18 cellular contexts compared by ENCODE assay signal in the genomic region with DNA sequence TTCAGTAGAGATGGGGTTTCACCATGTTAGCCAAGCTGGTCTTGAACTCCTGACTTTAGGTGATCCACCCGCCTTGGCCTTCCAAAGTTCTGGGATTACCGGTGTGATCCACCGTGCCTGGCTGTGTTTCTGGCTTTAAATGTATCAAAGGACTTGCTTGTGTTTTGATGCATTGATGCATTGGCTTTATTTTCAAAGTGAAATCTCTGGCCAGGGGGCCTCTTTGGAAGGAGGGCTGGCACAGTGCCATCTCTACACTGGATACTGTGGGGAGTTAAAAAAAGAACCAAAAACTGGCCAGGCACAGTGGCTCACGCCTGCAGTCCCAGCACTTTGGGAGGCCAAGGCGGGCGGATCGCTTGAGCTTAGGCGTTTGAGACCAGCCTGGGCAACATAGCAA. TPM values are rescaled to one million over a fixed set of nuclear protein-coding genes. Genes with fewer than 3 reads are reported as not detected.
A peak's percentile ranks its signal among the peaks of the same experiment; 100 is the strongest.
DNase-seq lines count a peak whose midpoint lies in the region; ATAC-seq and TF ChIP-seq lines count a peak whose summit lies in the region.
"Had no signal": no experiment of that assay in that cellular context is flagged by ENCODE, and none has a peak within 500 bp of the region (broad histone marks: within the 10 kb centered on the region; RNA-seq: fewer than 3 reads in every experiment).

No MANE protein-coding gene starts in this region.

- intact Hi-C loops in psoas muscle (cut with DNase I), result no loop called here

- H3K4me1 Mint-ChIP-seq in activated CD8-positive, alpha-beta memory T cell treated with anti-CD3 and anti-CD28 coated beads, Interleukin-2, amount 10 ng/mL, durations not matched to agents 7 days and 5 days, result no peaks in the 10 kb centered on the region

- 80 to 81% (median 81%) methylated on average over 8 of the region's 8 CpGs for WGBS in psoas muscle, 3 donors

- H3K27ac ChIP-seq in coronary artery (no peak overlapping the region), psoas muscle (no peak overlapping the region)
- H3K27ac ChIP-seq: 22Rv1, GM23248 had no signal

- no peaks in the 10 kb centered on the region for H3K9me3 Mint-ChIP-seq in activated CD8-positive, alpha-beta memory T cell treated with anti-CD3 and anti-CD28 coated beads, Interleukin-2, amount 10 ng/mL, durations not matched to agents 7 days and 5 days (ENCODE audit: low read depth)
- H3K9me3 Mint-ChIP-seq: CD8-positive, alpha-beta T cell; IgD-negative memory B cell had no signal

- peak; percentile 32 for DNase-seq in DMS 273 (lab: John Stamatoyannopoulos, UW; ENCODE audit: unreplicated experiment)
- DNase-seq in DMS 273 treated with DMSO at 0.1 percent for 48 hours (lab: John Stamatoyannopoulos, UW), result no peak
- DNase-seq in activated CD8-positive, alpha-beta memory T cell treated with anti-CD3 and anti-CD28 coated beads, Interleukin-2, amount 10 ng/mL, durations not matched to agents 7 days and 5 days, result peak; percentile 30
- no peak for DNase-seq in activated CD8-positive, alpha-beta memory T cell treated with anti-CD3 and anti-CD28 coated beads, Interleukin-2, amount 50 U/mL, for 4 hours
- peak; percentile 14 for DNase-seq in coronary artery (ENCODE audit: low spot score)
- DNase-seq in pons (ENCODE audit: low spot score), result no peak
- DNase-seq in NCI-H69 (lab: John Stamatoyannopoulos, UW), result no peak
- DNase-seq in psoas muscle, result no peak
- DNase-seq: CD8-positive, alpha-beta T cell; COR-L47; DMS53; GF-D8; GM23248 had no signal

- H3K9me3 ChIP-seq in psoas muscle, result no peaks in the 10 kb centered on the region

- H3K4me1 ChIP-seq in psoas muscle, result no peaks in the 10 kb centered on the region

- H3K27me3 ChIP-seq in psoas muscle (ENCODE audit: insufficient read depth in 3 of 3, low read length in 2 of 3), result peaks cover 0 to 52% (median 13%) of the 10 kb centered on the region in 3 donors

- no peak overlapping the region for H3K4me3 ChIP-seq in coronary artery
- H3K4me3 ChIP-seq in psoas muscle, result no peak overlapping the region
- H3K4me3 ChIP-seq: GM23248 had no signal

- TF ChIP-seq CTCF in coronary artery (IDR thresholded peaks at IDR 0.05), result no peak
- TF ChIP-seq CTCF in psoas muscle (IDR thresholded peaks at IDR 0.05), result no peak

- no peaks in the 10 kb centered on the region for H3K36me3 Mint-ChIP-seq in activated CD8-positive, alpha-beta memory T cell treated with anti-CD3 and anti-CD28 coated beads, Interleukin-2, amount 10 ng/mL, durations not matched to agents 7 days and 5 days
- H3K36me3 Mint-ChIP-seq: CD14-positive monocyte; CD8-positive, alpha-beta T cell; IgD-negative memory B cell had no signal

- ATAC-seq in activated CD8-positive, alpha-beta memory T cell treated with anti-CD3 and anti-CD28 coated beads, Interleukin-2, amount 10 ng/mL, durations not matched to agents 7 days and 5 days, result no peak
- no peak for ATAC-seq in psoas muscle
- ATAC-seq: CD8-positive, alpha-beta T cell had no signal

- no peaks in the 10 kb centered on the region for H3K36me3 ChIP-seq in psoas muscle (ENCODE audit: insufficient read depth in 1 of 2, low read depth in 1 of 2)

- no peak overlapping the region for H3K27ac Mint-ChIP-seq in activated CD8-positive, alpha-beta memory T cell treated with anti-CD3 and anti-CD28 coated beads, Interleukin-2, amount 10 ng/mL, durations not matched to agents 7 days and 5 days
- H3K27ac Mint-ChIP-seq: CD14-positive monocyte; CD8-positive, alpha-beta T cell had no signal

- H3K4me3 Mint-ChIP-seq in activated CD8-positive, alpha-beta memory T cell treated with anti-CD3 and anti-CD28 coated beads, Interleukin-2, amount 10 ng/mL, durations not matched to agents 7 days and 5 days, result no peak overlapping the region
- H3K4me3 Mint-ChIP-seq: CD8-positive, alpha-beta T cell had no signal

- CTCF ChIA-PET in activated CD8-positive, alpha-beta memory T cell treated with anti-CD3 and anti-CD28 coated beads, Interleukin-2, amount 10 ng/mL, durations not matched to agents 7 days and 5 days (lab: Charles Lee), result interaction anchor here (0.7 to 0.9 kb wide), 2 partner anchors 22 to 177 kb away, joined by 3 to 4 read pairs; no protein-coding TSS in a partner anchor

- peaks cover 51% of the 10 kb centered on the region for H3K27me3 Mint-ChIP-seq in activated CD8-positive, alpha-beta memory T cell treated with anti-CD3 and anti-CD28 coated beads, Interleukin-2, amount 10 ng/mL, durations not matched to agents 7 days and 5 days

RNA-seq across cellular contexts. Expression of gene MNX1, which starts 16.0 kb away (rescaled TPM):
- total RNA-seq in activated CD8-positive, alpha-beta memory T cell treated with anti-CD3 and anti-CD28 coated beads, Interleukin-2, amount 10 ng/mL, durations not matched to agents 7 days and 5 days, result not detected
- total RNA-seq in psoas muscle, result not detected
- not detected for polyA plus RNA-seq in psoas muscle
- total RNA-seq: A673; CD8-positive, alpha-beta T cell; GM23248 had no signal
- polyA plus RNA-seq: BJ, CD14-positive monocyte, GM23248, IgD-negative memory B cell had no signal

RNA-seq across cellular contexts. Expression of gene NOM1, which starts 44.9 kb away (rescaled TPM):
- 10 to 100 TPM; 31.9 to 35.0 TPM for total RNA-seq in activated CD8-positive, alpha-beta memory T cell treated with anti-CD3 and anti-CD28 coated beads, Interleukin-2, amount 10 ng/mL, durations not matched to agents 7 days and 5 days
- total RNA-seq in psoas muscle, result 10 to 100 TPM; 14.0 to 20.5 (median 16.7) TPM
- polyA plus RNA-seq in psoas muscle, result 10 to 100 TPM in 2 of 3 donors, 1 to 10 TPM in 1; 8.2 to 17.8 (median 14.7) TPM

Comparison
In these comparisons a context has a peak if more than half of its experiments do, and no peak if none do; other contexts are left out.
1. DNase-seq: peak in DMS 273 (single experiment), activated CD8-positive, alpha-beta memory T cell treated with anti-CD3 and anti-CD28 coated beads, Interleukin-2, amount 10 ng/mL, durations not matched to agents 7 days and 5 days (single experiment) and coronary artery (single experiment); none in DMS 273 treated with DMSO at 0.1 percent for 48 hours (single experiment), activated CD8-positive, alpha-beta memory T cell treated with anti-CD3 and anti-CD28 coated beads, Interleukin-2, amount 50 U/mL, for 4 hours (single experiment), pons (single experiment), NCI-H69 (single experiment) and psoas muscle (0 of 2).